Comparison of ENCODE assay signal across 8 cellular contexts in the genomic region with DNA sequence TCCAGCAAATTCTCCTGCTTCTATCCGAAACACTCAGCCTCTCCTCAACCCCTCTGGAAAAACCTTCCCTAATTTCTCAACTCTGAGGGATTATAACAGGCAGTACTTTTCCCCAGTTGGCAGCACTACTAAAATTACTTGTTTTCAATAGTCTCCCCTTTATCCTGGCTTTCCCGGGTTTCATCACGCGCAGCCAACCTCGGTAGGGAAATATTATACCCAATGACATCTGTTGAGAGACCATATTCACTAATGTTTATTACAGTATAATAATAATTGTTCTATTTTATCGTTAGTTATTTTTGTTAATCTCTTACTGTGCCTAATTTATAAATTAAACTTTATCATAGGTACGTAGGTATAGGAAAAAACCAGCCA. TPM values are rescaled to one million over a fixed set of nuclear protein-coding genes. Genes with fewer than 3 reads are reported as not detected.
DNase-seq lines count a peak whose midpoint lies in the region; ATAC-seq and TF ChIP-seq lines count a peak whose summit lies in the region.

No MANE protein-coding gene starts in this region.

- H3K27me3 ChIP-seq in heart left ventricle (no peaks in the 10 kb centered on the region), sigmoid colon (no peaks in the 10 kb centered on the region)

- no peak for TF ChIP-seq CTCF in VCaP (conservative IDR thresholded peaks at IDR 0.05)
- TF ChIP-seq CTCF in heart left ventricle (IDR thresholded peaks at IDR 0.05): no peak
- TF ChIP-seq CTCF in sigmoid colon (IDR thresholded peaks at IDR 0.05): no peak

- peaks cover 0 to 21% (median 7%) of the 10 kb centered on the region in 9 donors for H3K36me3 ChIP-seq in heart left ventricle
- peaks cover 0 to 29% (median 0%) of the 10 kb centered on the region in 4 donors for H3K36me3 ChIP-seq in sigmoid colon

- CTCF ChIA-PET in HEK293T (lab: Yijun Ruan, JAX): no interaction called here

- H3K27ac ChIP-seq in VCaP (peak overlapping the region; percentile 79), heart left ventricle (peak overlapping the region in 11 of 12 donors; percentile 7 to 88 (median 74)), sigmoid colon (peak overlapping the region; percentile 77 to 82 (median 80))

- WGBS in heart left ventricle, 4 donors: 12 to 20% (median 15%) methylated on average over 7 of the region's 7 CpGs
- WGBS in sigmoid colon, 2 donors: 13 to 26% methylated on average over 7 of the region's 7 CpGs

- DNase-seq in NCI-H2107 treated with DMSO at 0.1 percent for 48 hours (lab: John Stamatoyannopoulos, UW; ENCODE audit: unreplicated experiment) (peak; percentile 54), NCI-H2107 (lab: John Stamatoyannopoulos, UW) (no peak), heart left ventricle (no peak), sigmoid colon (no peak), HEK293T (ENCODE audit: extremely low spot score) (no peak)
- no peak for DNase-seq in effector CD8-positive, alpha-beta T cell (lab: John Stamatoyannopoulos, UW)

- H3K4me3 ChIP-seq in heart left ventricle (peak overlapping the region in 11 of 12 donors; percentile 72 to 98 (median 88)), sigmoid colon (peak overlapping the region; percentile 84 to 93 (median 88))

- H3K4me1 ChIP-seq in heart left ventricle (peaks cover 0 to 22% (median 15%) of the 10 kb centered on the region in 12 donors), sigmoid colon (peaks cover 0 to 21% (median 15%) of the 10 kb centered on the region in 4 donors)

- no peak for TF ChIP-seq EP300 in sigmoid colon (IDR thresholded peaks at IDR 0.05)

- TF ChIP-seq POLR2A in heart left ventricle (IDR thresholded peaks at IDR 0.05) (no peak), sigmoid colon (IDR thresholded peaks at IDR 0.05) (no peak)

- POLR2A ChIA-PET in HEK293T (lab: Yijun Ruan, JAX): interaction anchor here (0.9 to 1.1 kb wide), 9 partner anchors 10 to 610 kb away, joined by 3 to 17 read pairs (median 3); a partner anchor contains a TSS

- intact Hi-C loops in heart left ventricle (cut with DNase I): no loop called here
- intact Hi-C loops in sigmoid colon (cut with DNase I): loop anchor here (5.0 to 10.0 kb wide), 4 partner anchors 100 to 195 kb away; a partner anchor contains a TSS

- H3K9me3 ChIP-seq in heart left ventricle (no peaks in the 10 kb centered on the region), sigmoid colon (no peaks in the 10 kb centered on the region)

- ATAC-seq in heart left ventricle (peak in 2 of 4 donors; percentile 14 to 31), GM21390 (IDR thresholded peaks at IDR 0.05; ENCODE audit: unreplicated experiment) (no peak)

TF ChIP-seq in HEK293T, 16 proteins besides CTCF, POLR2A, EP300 and RAD21:
- TF ChIP-seq FOXA1 (IDR thresholded peaks at IDR 0.05): no peak

RNA-seq across cellular contexts. Expression of a gene that starts 0.3 kb away (rescaled TPM):
- total RNA-seq in heart left ventricle: 10 to 100 TPM in 2 of 9 donors, 1 to 10 TPM in 7; 4.4 to 14.7 (median 6.5) TPM
- polyA plus RNA-seq in heart left ventricle: 10 to 100 TPM in 1 of 2 donors, 1 to 10 TPM in 1; 2.8 to 10.4 TPM
- total RNA-seq in sigmoid colon: 10 to 100 TPM; 11.2 to 23.0 (median 14.8) TPM
- 10 to 100 TPM; 13.2 to 21.4 (median 14.1) TPM for polyA plus RNA-seq in sigmoid colon
